In the genomic region with DNA sequence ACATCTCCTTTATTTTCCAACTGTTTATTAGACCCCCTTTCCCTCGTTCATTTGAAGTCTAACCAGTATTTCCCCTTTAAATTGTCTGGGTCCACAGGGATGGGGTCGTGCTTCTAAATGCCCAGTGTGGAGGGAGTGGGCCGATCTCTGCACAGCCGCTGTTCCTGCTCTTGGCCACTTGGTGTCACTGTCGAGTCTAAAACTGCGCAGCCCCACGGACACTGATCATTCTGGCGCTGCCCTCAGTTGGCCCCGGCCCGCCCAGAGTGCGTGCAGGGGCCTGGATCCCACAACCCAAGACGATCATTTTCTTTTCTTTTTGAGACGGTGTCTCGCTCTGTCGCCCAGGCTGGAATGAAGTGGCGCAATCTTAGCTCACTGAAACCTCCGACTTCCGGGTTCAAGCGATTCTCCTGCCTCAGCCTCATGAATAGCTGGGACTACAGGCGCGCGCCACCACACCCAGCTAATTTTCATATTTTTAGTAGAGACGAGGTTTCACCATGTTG, we compare ENCODE assay signal across 1 cellular context.
TF ChIP-seq lines count a peak whose summit lies in the region.

No MANE protein-coding gene starts in this region.

TF ChIP-seq in endothelial cell of umbilical vein, 7 proteins besides CTCF, POLR2A, EP300 and RAD21 (continued from another document):
- TF ChIP-seq FOS (IDR thresholded peaks at IDR 0.05; ENCODE audit: borderline replicate concordance, insufficient read depth, low read length) (no peak), GATA2 (IDR thresholded peaks at IDR 0.05; ENCODE audit: insufficient read depth, insufficient read length, low read depth, low read length) (no peak)
